8 cellular contexts compared by ENCODE assay signal in genomic region chr7:78983483-78983882, GRCh38.
"Had no signal": no experiment of that assay in that cellular context is flagged by ENCODE, and none has a peak within 500 bp of the region (broad histone marks: within the 10 kb centered on the region; RNA-seq: fewer than 3 reads in every experiment).

No MANE protein-coding gene starts in this region.

- H3K27ac ChIP-seq: KMS-11 had no signal

- ATAC-seq: GM23338, HCT116 had no signal

- H3K9ac ChIP-seq: KMS-11 had no signal

- H3K9me3 ChIP-seq: HAP-1 had no signal

- H3K36me3 ChIP-seq: HAP-1 had no signal

- FAIRE-seq: HTR-8/SVneo had no signal

- H2AFZ ChIP-seq: GM23338 had no signal

- H3K4me2 ChIP-seq: GM23338, KMS-11 had no signal

- H3K4me1 ChIP-seq: HAP-1 had no signal

- DNase-seq: H7, Karpas-422, KBM-7 had no signal

- H3K4me3 ChIP-seq: GM23338, HAP-1 had no signal
